ENCODE assay signal across 26 cellular contexts in genomic region chr11:65622011-65622410, GRCh38.
"Had no signal": no experiment of that assay in that cellular context is flagged by ENCODE, and none has a peak within 500 bp of the region (broad histone marks: within the 10 kb centered on the region; RNA-seq: fewer than 3 reads in every experiment).

No MANE protein-coding gene starts in this region.

- H3K36me3 Mint-ChIP-seq: natural killer cell had no signal

- H3K4me3 Mint-ChIP-seq: activated CD4-positive, alpha-beta memory T cell treated with anti-CD3 and anti-CD28 coated beads, Interleukin-2, amount 10 ng/mL, durations not matched to agents 7 days and 5 days; activated CD4-positive, alpha-beta T cell treated with anti-CD3 and anti-CD28 coated beads, Interleukin-2, amount 10 ng/mL, durations not matched to agents 24 days and 14 days; central memory CD8-positive, alpha-beta T cell; effector memory CD8-positive, alpha-beta T cell; natural killer cell; stimulated activated naive CD8-positive, alpha-beta T cell treated with anti-CD3 and anti-CD28 coated beads, Interleukin-15, Interleukin-2, amounts not matched to agents 100 ng/mL and 50 ng/mL, for 24 hours; T-helper 1 cell treated with Interleukin-12 subunit alpha and Interleukin-12 subunit beta and Interleukin-4 antibody, amounts not matched to agents 30 μg/mL and 1 μg/mL, for 36 hours had no signal

- H3K4me3 ChIP-seq: breast epithelium, colonic mucosa, dorsolateral prefrontal cortex, esophagus squamous epithelium, gastrocnemius medialis, left ventricle myocardium inferior, pancreas, psoas muscle, right atrium auricular region, thyroid gland, upper lobe of right lung had no signal

- H3K9me3 ChIP-seq: breast epithelium, colonic mucosa, esophagus squamous epithelium, gastrocnemius medialis, left ventricle myocardium inferior, neutrophil, pancreas, psoas muscle, right atrium auricular region, thyroid gland, upper lobe of right lung had no signal

- H3K27ac ChIP-seq: breast epithelium, colonic mucosa, dorsolateral prefrontal cortex, esophagus squamous epithelium, gastrocnemius medialis, left ventricle myocardium inferior, neutrophil, pancreas, psoas muscle, right atrium auricular region, thyroid gland, upper lobe of right lung had no signal

- FAIRE-seq: astrocyte, pancreas had no signal

- DNase-seq: activated CD4-positive, alpha-beta memory T cell treated with anti-CD3 and anti-CD28 coated beads, Interleukin-2, amount 10 ng/mL, durations not matched to agents 7 days and 5 days; activated CD4-positive, alpha-beta T cell treated with anti-CD3 and anti-CD28 coated beads, Interleukin-2, amount 10 ng/mL, durations not matched to agents 24 days and 14 days; activated gamma-delta T cell treated with Interleukin-2 at 50 U/mL for 16 hours; colonic mucosa; dorsolateral prefrontal cortex; effector memory CD8-positive, alpha-beta T cell; esophagus squamous epithelium; gastrocnemius medialis; hypothalamus; left ventricle myocardium inferior; midbrain; natural killer cell; pancreas; psoas muscle; stimulated activated CD4-positive, alpha-beta T cell treated with anti-CD3 and anti-CD28 coated beads, Interleukin-4, amount 100 ng/mL, for 24 hours; substantia nigra; thyroid gland; upper lobe of right lung had no signal

- H3K27ac Mint-ChIP-seq: activated CD4-positive, alpha-beta memory T cell treated with anti-CD3 and anti-CD28 coated beads, Interleukin-2, amount 10 ng/mL, durations not matched to agents 7 days and 5 days; activated CD4-positive, alpha-beta T cell treated with anti-CD3 and anti-CD28 coated beads, Interleukin-2, amount 10 ng/mL, durations not matched to agents 24 days and 14 days; activated naive CD4-positive, alpha-beta T cell treated with anti-CD3 and anti-CD28 coated beads, Interleukin-2, amount 50 U/mL, for 72 hours; natural killer cell; stimulated activated naive CD8-positive, alpha-beta T cell treated with anti-CD3 and anti-CD28 coated beads, Interleukin-15, Interleukin-2, amounts not matched to agents 100 ng/mL and 50 ng/mL, for 24 hours; T-helper 1 cell treated with Interleukin-12 subunit alpha and Interleukin-12 subunit beta and Interleukin-4 antibody, amounts not matched to agents 30 μg/mL and 1 μg/mL, for 36 hours had no signal

- H3K27me3 ChIP-seq: breast epithelium, colonic mucosa, dorsolateral prefrontal cortex, esophagus squamous epithelium, gastrocnemius medialis, neutrophil, pancreas, right atrium auricular region, thyroid gland, upper lobe of right lung had no signal

- H3K27me3 Mint-ChIP-seq: activated CD4-positive, alpha-beta memory T cell treated with anti-CD3 and anti-CD28 coated beads, Interleukin-2, amount 10 ng/mL, durations not matched to agents 7 days and 5 days; activated CD4-positive, alpha-beta T cell treated with anti-CD3 and anti-CD28 coated beads, Interleukin-2, amount 10 ng/mL, durations not matched to agents 24 days and 14 days; central memory CD8-positive, alpha-beta T cell; effector memory CD8-positive, alpha-beta T cell; stimulated activated naive CD8-positive, alpha-beta T cell treated with anti-CD3 and anti-CD28 coated beads, Interleukin-15, Interleukin-2, amounts not matched to agents 100 ng/mL and 50 ng/mL, for 24 hours had no signal

- ATAC-seq: activated naive CD4-positive, alpha-beta T cell treated with anti-CD3 and anti-CD28 coated beads, Interleukin-2, amount 50 U/mL, for 72 hours; effector memory CD8-positive, alpha-beta T cell; gastrocnemius medialis; natural killer cell; pancreas; psoas muscle had no signal
